In the genomic region with DNA sequence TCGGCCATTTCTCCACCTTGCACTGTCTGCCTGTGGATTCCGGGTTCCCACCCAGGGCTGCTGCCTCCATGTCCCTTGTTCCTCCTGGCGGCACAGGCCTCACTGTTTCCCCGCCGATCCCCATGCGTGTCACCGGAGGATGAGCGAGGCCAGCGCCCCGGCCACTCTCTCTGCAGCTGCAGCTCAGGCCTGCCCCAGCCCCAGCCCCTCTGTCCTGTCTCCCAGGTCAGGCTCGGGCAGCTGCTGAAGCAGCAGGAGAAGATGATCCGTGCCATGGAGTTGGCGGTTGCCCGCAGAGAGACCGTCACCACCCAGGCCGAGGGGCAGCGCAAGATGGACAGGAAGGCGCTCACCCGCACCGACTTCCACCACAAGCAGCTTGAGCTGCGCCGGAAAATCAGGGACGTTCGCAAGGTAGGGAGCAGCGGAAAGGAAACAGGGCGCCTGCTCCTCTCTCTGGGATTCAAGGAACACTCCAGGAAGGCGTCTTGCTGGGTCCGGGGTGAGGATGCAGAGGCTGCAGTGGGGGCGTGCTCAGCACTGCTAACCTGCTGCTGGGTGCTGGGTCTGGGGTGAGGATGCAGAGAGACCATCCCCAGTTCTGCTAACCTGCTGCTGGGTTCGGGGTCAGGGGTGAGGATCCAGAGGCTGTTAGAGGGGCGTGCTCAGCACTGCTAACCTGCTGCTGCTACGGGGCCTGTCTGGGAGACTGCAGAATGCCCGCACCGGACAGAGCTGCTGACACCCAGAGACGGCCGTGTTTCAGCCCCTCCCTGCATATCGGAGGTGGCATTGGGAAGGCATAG, we compare ENCODE assay signal across 18 cellular contexts. TPM values are rescaled to one million over a fixed set of nuclear protein-coding genes. Genes with fewer than 3 reads are reported as not detected.
"Had no signal": no experiment of that assay in that cellular context is flagged by ENCODE, and none has a peak within 500 bp of the region (broad histone marks: within the 10 kb centered on the region; RNA-seq: fewer than 3 reads in every experiment).

No MANE protein-coding gene starts in this region.

- H3K4me1 ChIP-seq: parathyroid adenoma, thyroid gland, uterus had no signal

- H3K9ac ChIP-seq: parathyroid adenoma had no signal

- H3K36me3 Mint-ChIP-seq: activated CD4-positive, alpha-beta memory T cell treated with anti-CD3 and anti-CD28 coated beads for 36 hours; immature natural killer cell; memory B cell; stimulated activated effector memory CD8-positive, alpha-beta T cell treated with anti-CD3 and anti-CD28 coated beads, Interleukin-12 subunit alpha, Interleukin-12 subunit beta, amount 100 ng/mL, for 72 hours had no signal

- H3K4me1 Mint-ChIP-seq: memory B cell had no signal

- H3K27ac Mint-ChIP-seq: activated CD4-positive, alpha-beta memory T cell treated with anti-CD3 and anti-CD28 coated beads for 36 hours; immature natural killer cell; memory B cell; nephron; stimulated activated effector memory CD8-positive, alpha-beta T cell treated with anti-CD3 and anti-CD28 coated beads, Interleukin-12 subunit alpha, Interleukin-12 subunit beta, amount 100 ng/mL, for 72 hours; T-helper 2 cell treated with Interferon-gamma antibody and Interleukin-4, amounts not matched to agents 5 μg/mL and 100 μg/mL, for 36 hours had no signal

- H3K36me3 ChIP-seq: thyroid gland, uterus had no signal

- H3K4me3 Mint-ChIP-seq: activated CD4-positive, alpha-beta memory T cell treated with anti-CD3 and anti-CD28 coated beads for 36 hours; immature natural killer cell; memory B cell; nephron; stimulated activated effector memory CD8-positive, alpha-beta T cell treated with anti-CD3 and anti-CD28 coated beads, Interleukin-12 subunit alpha, Interleukin-12 subunit beta, amount 100 ng/mL, for 72 hours; T-helper 2 cell treated with Interferon-gamma antibody and Interleukin-4, amounts not matched to agents 5 μg/mL and 100 μg/mL, for 36 hours had no signal

- H3K4me3 ChIP-seq: coronary artery, thyroid gland, uterus had no signal

- H3K9me3 ChIP-seq: thyroid gland, uterus had no signal

- H3K9me3 Mint-ChIP-seq: activated CD4-positive, alpha-beta memory T cell treated with anti-CD3 and anti-CD28 coated beads for 36 hours; memory B cell; nephron; stimulated activated effector memory CD8-positive, alpha-beta T cell treated with anti-CD3 and anti-CD28 coated beads, Interleukin-12 subunit alpha, Interleukin-12 subunit beta, amount 100 ng/mL, for 72 hours; T-helper 2 cell treated with Interferon-gamma antibody and Interleukin-4, amounts not matched to agents 5 μg/mL and 100 μg/mL, for 36 hours had no signal

- H2AFZ ChIP-seq: parathyroid adenoma had no signal

- ATAC-seq: left colon; stimulated activated effector memory CD8-positive, alpha-beta T cell treated with anti-CD3 and anti-CD28 coated beads, Interleukin-12 subunit alpha, Interleukin-12 subunit beta, amount 100 ng/mL, for 72 hours had no signal

- DNase-seq: activated CD4-positive, alpha-beta memory T cell treated with anti-CD3 and anti-CD28 coated beads for 36 hours; activated CD4-positive, alpha-beta T cell treated with anti-CD3 and anti-CD28 coated beads for 1 hour; activated naive CD4-positive, alpha-beta T cell treated with Interleukin-2 at 50 U/mL for 16 hours; activated T-cell treated with anti-CD3 and anti-CD28 coated beads, Interleukin-2, amount 50 U/mL, for 48 hours; caudate nucleus; effector memory CD4-positive, alpha-beta T cell; immature natural killer cell; left colon; small intestine; SW 1271; thyroid gland; uterus had no signal

- H3K27me3 ChIP-seq: thyroid gland, uterus had no signal

- H3K27ac ChIP-seq: coronary artery, parathyroid adenoma, thyroid gland, uterus had no signal

RNA-seq across cellular contexts. Expression of gene CCDC40, which starts 58.8 kb away (rescaled TPM):
- polyA plus RNA-seq: immature natural killer cell had no signal
